ENCODE assay signal across 8 cellular contexts in the genomic region with DNA sequence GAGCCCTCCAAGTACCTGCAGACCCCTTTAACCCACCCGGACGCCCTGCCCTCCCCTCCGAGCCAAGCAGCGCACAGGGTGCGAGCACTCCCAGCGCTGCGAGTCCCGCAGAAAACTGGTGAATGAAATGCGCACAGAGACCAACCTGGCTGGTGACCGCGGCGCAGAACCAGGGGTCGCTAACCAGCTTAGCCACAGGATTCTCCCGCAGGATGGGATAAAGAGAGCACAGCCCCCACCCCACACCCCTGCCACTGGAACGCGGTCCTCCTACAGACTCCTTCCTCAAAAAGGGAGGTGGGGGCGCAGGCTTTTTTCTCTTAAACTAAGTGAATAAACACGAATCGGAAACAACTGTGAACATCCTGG. TPM values are rescaled to one million over a fixed set of nuclear protein-coding genes. Genes with fewer than 3 reads are reported as not detected.
A peak's percentile ranks its signal among the peaks of the same experiment; 100 is the strongest.
DNase-seq lines count a peak whose midpoint lies in the region; ATAC-seq and TF ChIP-seq lines count a peak whose summit lies in the region.

No MANE protein-coding gene starts in this region.

- peaks cover 42% of the 10 kb centered on the region for H3K4me1 Mint-ChIP-seq in activated CD4-positive, alpha-beta T cell treated with anti-CD3 and anti-CD28 coated beads for 36 hours
- peaks cover 25% of the 10 kb centered on the region for H3K4me1 Mint-ChIP-seq in T-helper 2 cell treated with Interferon-gamma antibody and Interleukin-4, amounts not matched to agents 5 μg/mL and 100 μg/mL, for 36 hours (ENCODE audit: low read depth)
- peaks cover 28% of the 10 kb centered on the region for H3K4me1 Mint-ChIP-seq in memory B cell

- peak; percentile 37 for DNase-seq in activated CD4-positive, alpha-beta T cell treated with anti-CD3 and anti-CD28 coated beads for 36 hours
- no peak for DNase-seq in activated CD4-positive, alpha-beta T cell treated with anti-CD3 and anti-CD28 coated beads for 1 hour
- DNase-seq in T-helper 2 cell treated with Interferon-gamma antibody and Interleukin-4, amounts not matched to agents 5 μg/mL and 100 μg/mL, for 36 hours (ENCODE audit: low spot score), result no peak
- DNase-seq in dorsolateral prefrontal cortex (peak in 5 of 10 donors; percentile 6 to 45 (median 34)), memory B cell (ENCODE audit: low spot score in 2 of 2) (peak in 1 of 2 donors; percentile 32), thoracic aorta (ENCODE audit: low spot score) (no peak)
- no peak for DNase-seq in NK-92 treated with Interleukin-12 subunit alpha and Interleukin-12 subunit beta, amount 100 ng/mL, for 24 hours (lab: John Stamatoyannopoulos, UW)

- no peaks in the 10 kb centered on the region for H3K27me3 Mint-ChIP-seq in activated CD4-positive, alpha-beta T cell treated with anti-CD3 and anti-CD28 coated beads for 36 hours
- peaks cover 34% of the 10 kb centered on the region for H3K27me3 Mint-ChIP-seq in T-helper 2 cell treated with Interferon-gamma antibody and Interleukin-4, amounts not matched to agents 5 μg/mL and 100 μg/mL, for 36 hours (ENCODE audit: low read depth)
- no peaks in the 10 kb centered on the region for H3K27me3 Mint-ChIP-seq in memory B cell

- CTCF ChIA-PET in activated CD4-positive, alpha-beta T cell treated with anti-CD3 and anti-CD28 coated beads for 36 hours (lab: Charles Lee), result no interaction called here

- H3K4me1 ChIP-seq in thoracic aorta (ENCODE audit: control insufficient read depth in 1 of 2, low read depth in 2 of 2), result peaks cover 4 to 15% of the 10 kb centered on the region in 2 donors

- POLR2A ChIA-PET in activated CD4-positive, alpha-beta T cell treated with anti-CD3 and anti-CD28 coated beads for 36 hours (lab: Charles Lee), result interaction anchor here (1.0 kb wide), 1 partner anchor 183 kb away, joined by 3 read pairs; a partner anchor contains a TSS

- intact Hi-C loops in activated CD4-positive, alpha-beta T cell treated with anti-CD3 and anti-CD28 coated beads for 36 hours (cut with DNase I, micrococcal nuclease), result loop anchor here (5.0 kb wide), 6 partner anchors 110 to 1565 kb away; a partner anchor contains a TSS
- intact Hi-C loops in dorsolateral prefrontal cortex (cut with DNase I), result loop anchor here (5.0 to 10.0 kb wide), 3 partner anchors 165 to 407 kb away; a partner anchor contains a TSS

- no peak for ATAC-seq in activated CD4-positive, alpha-beta T cell treated with anti-CD3 and anti-CD28 coated beads for 36 hours
- ATAC-seq in memory B cell (ENCODE audit: low read depth) (no peak), thoracic aorta (ENCODE audit: insufficient number of reproducible peaks, low FRiP score, low read depth) (no peak), HG03045 (IDR thresholded peaks at IDR 0.05; ENCODE audit: unreplicated experiment) (no peak)

- H3K27ac Mint-ChIP-seq in activated CD4-positive, alpha-beta T cell treated with anti-CD3 and anti-CD28 coated beads for 36 hours, result peak overlapping the region; percentile 90
- peak overlapping the region; percentile 81 for H3K27ac Mint-ChIP-seq in T-helper 2 cell treated with Interferon-gamma antibody and Interleukin-4, amounts not matched to agents 5 μg/mL and 100 μg/mL, for 36 hours
- H3K27ac Mint-ChIP-seq in memory B cell, result peak overlapping the region; percentile 96

- H3K9me3 Mint-ChIP-seq in activated CD4-positive, alpha-beta T cell treated with anti-CD3 and anti-CD28 coated beads for 36 hours (ENCODE audit: low read depth), result no peaks in the 10 kb centered on the region
- no peaks in the 10 kb centered on the region for H3K9me3 Mint-ChIP-seq in T-helper 2 cell treated with Interferon-gamma antibody and Interleukin-4, amounts not matched to agents 5 μg/mL and 100 μg/mL, for 36 hours
- H3K9me3 Mint-ChIP-seq in memory B cell, result no peaks in the 10 kb centered on the region

- no peaks in the 10 kb centered on the region for H3K36me3 ChIP-seq in thoracic aorta

- H3K27me3 ChIP-seq in dorsolateral prefrontal cortex, result no peaks in the 10 kb centered on the region
- no peaks in the 10 kb centered on the region for H3K27me3 ChIP-seq in thoracic aorta (replicated peaks; ENCODE audit: insufficient read depth)

- no peaks in the 10 kb centered on the region for H3K9me3 ChIP-seq in thoracic aorta

- H3K4me3 Mint-ChIP-seq in activated CD4-positive, alpha-beta T cell treated with anti-CD3 and anti-CD28 coated beads for 36 hours, result peak overlapping the region; percentile 85
- peak overlapping the region; percentile 81 for H3K4me3 Mint-ChIP-seq in T-helper 2 cell treated with Interferon-gamma antibody and Interleukin-4, amounts not matched to agents 5 μg/mL and 100 μg/mL, for 36 hours
- peak overlapping the region; percentile 90 for H3K4me3 Mint-ChIP-seq in memory B cell

- H3K4me3 ChIP-seq in dorsolateral prefrontal cortex, result peak overlapping the region; percentile 64 to 99 (median 91)
- peak overlapping the region; percentile 96 for H3K4me3 ChIP-seq in thoracic aorta

- peaks cover 9% of the 10 kb centered on the region for H3K36me3 Mint-ChIP-seq in activated CD4-positive, alpha-beta T cell treated with anti-CD3 and anti-CD28 coated beads for 36 hours (ENCODE audit: low read depth)
- H3K36me3 Mint-ChIP-seq in T-helper 2 cell treated with Interferon-gamma antibody and Interleukin-4, amounts not matched to agents 5 μg/mL and 100 μg/mL, for 36 hours (ENCODE audit: low read depth), result peaks cover 2% of the 10 kb centered on the region
- H3K36me3 Mint-ChIP-seq in memory B cell, result peaks cover 4% of the 10 kb centered on the region

- peak overlapping the region in 55 of 59 donors; percentile 2 to 100 (median 98) for H3K27ac ChIP-seq in dorsolateral prefrontal cortex
- H3K27ac ChIP-seq in thoracic aorta, result no peak overlapping the region

- TF ChIP-seq CTCF in dorsolateral prefrontal cortex (IDR thresholded peaks at IDR 0.05 in 54 of 56, conservative IDR thresholded peaks at IDR 0.05 in 2 of 56; ENCODE audit: low read depth in 1 of 56, partially characterized antibody in 56 of 56) (no peak), thoracic aorta (IDR thresholded peaks at IDR 0.05) (no peak)

RNA-seq across cellular contexts. Expression of a gene that starts 1.0 kb away (rescaled TPM):
- 10 to 100 TPM; 18.8 to 19.7 TPM for total RNA-seq in activated CD4-positive, alpha-beta T cell treated with anti-CD3 and anti-CD28 coated beads for 36 hours
- total RNA-seq in dorsolateral prefrontal cortex (100 to 1,000 TPM in 117 of 120 experiments, 10 to 100 TPM in 3; 86.2 to 415 (median 270) TPM), thoracic aorta (10 to 100 TPM; 17.7 to 21.2 TPM)

Comparison
In these comparisons a context has a peak if more than half of its experiments do, and no peak if none do; other contexts are left out.
1. H3K27ac ChIP-seq: peak in dorsolateral prefrontal cortex (55 of 59); none in thoracic aorta (0 of 2).
2. Peak in every context shown above with its lines, with median percentiles within 50 percentile points of each other: H3K27ac Mint-ChIP-seq and H3K4me3 Mint-ChIP-seq.